ENCODE assay signal across 1 cellular context in genomic region chr5:14143843-14144585, GRCh38.
A peak's percentile ranks its signal among the peaks of the same experiment; 100 is the strongest.
TF ChIP-seq lines count a peak whose summit lies in the region.

No MANE protein-coding gene starts in this region.

TF ChIP-seq in HepG2, 621 proteins besides CTCF, POLR2A, EP300 and RAD21 (continued from another document and continues in another):
- TF ChIP-seq, protein P1, sequence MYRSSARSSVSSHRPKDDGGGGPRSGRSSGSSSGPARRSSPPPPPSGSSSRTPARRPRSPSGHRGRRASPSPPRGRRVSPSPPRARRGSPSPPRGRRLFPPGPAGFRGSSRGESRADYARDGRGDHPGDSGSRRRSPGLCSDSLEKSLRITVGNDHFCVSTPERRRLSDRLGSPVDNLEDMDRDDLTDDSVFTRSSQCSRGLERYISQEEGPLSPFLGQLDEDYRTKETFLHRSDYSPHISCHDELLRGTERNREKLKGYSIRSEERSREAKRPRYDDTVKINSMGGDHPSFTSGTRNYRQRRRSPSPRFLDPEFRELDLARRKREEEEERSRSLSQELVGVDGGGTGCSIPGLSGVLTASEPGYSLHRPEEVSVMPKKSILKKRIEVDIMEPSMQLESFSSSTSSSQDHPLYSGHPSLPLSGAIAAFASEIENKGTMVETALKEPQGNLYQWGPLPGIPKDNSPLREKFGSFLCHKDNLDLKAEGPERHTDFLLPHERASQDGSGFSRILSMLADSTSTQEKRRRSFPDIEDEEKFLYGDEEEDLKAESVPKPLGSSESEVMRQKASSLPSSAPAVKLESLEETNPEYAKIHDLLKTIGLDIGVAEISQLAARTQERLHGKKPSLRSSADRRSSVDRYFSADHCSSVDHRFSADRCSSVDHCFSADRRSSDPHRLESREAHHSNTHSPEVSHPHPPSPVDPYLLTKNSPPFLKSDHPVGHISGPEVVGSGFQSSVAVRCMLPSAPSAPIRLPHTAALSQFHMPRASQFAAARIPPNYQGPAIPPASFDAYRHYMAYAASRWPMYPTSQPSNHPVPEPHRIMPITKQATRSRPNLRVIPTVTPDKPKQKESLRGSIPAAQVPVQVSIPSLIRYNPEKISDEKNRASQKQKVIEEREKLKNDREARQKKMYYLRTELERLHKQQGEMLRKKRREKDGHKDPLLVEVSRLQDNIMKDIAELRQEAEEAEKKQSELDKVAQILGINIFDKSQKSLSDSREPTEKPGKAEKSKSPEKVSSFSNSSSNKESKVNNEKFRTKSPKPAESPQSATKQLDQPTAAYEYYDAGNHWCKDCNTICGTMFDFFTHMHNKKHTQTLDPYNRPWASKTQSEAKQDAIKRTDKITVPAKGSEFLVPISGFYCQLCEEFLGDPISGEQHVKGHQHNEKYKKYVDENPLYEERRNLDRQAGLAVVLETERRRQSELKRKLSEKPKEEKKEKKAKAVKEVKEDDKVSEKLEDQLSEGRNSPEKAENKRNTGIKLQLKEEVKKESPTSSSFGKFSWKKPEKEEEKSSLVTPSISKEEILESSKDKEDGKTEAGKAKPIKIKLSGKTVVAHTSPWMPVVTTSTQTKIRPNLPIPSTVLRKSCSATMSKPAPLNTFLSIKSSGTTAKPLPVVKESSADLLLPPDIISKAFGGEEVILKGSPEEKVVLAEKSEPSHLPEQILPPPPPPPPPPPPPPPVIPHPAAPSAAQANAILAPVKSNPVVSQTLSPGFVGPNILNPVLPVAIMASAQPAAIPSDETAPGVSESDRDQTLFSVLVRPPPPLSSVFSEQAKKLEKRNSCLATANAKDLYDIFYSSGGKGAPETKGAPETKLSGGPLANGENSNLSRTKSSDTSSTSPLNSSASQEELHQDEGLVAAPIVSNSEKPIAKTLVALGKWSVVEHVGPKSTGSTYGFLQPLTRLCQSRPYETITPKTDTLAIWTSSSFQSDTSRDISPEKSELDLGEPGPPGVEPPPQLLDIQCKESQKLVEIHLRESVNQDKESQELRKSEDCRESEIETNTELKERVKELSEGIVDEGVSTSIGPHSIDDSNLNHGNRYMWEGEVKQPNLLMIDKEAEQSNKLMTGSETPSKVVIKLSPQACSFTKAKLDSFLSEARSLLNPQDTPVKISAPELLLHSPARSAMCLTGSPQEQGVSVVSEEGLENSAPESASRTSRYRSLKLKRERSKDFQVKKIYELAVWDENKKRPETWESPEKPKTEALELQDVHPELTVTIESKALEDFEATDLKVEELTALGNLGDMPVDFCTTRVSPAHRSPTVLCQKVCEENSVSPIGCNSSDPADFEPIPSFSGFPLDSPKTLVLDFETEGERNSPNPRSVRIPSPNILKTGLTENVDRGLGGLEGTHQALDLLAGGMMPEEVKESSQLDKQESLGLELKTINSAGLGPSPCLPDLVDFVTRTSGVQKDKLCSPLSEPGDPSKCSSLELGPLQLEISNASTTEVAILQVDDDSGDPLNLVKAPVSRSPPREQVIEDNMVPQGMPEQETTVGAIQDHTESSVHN (CRISPR knock-in tag; IDR thresholded peaks at IDR 0.05), result no peak
- TF ChIP-seq SAFB2 (CRISPR knock-in tag; IDR thresholded peaks at IDR 0.05; ENCODE audit: borderline replicate concordance, low read depth), result no peak
- TF ChIP-seq ZNF614 (CRISPR knock-in tag; IDR thresholded peaks at IDR 0.05; ENCODE audit: borderline replicate concordance), result no peak
- TF ChIP-seq ZNF567 (CRISPR knock-in tag; IDR thresholded peaks at IDR 0.05; ENCODE audit: borderline replicate concordance), result no peak
- TF ChIP-seq HNRNPK (IDR thresholded peaks at IDR 0.05; ENCODE audit: low read depth, low read length, poor library complexity, severe bottlenecking), result peak; percentile 18
- TF ChIP-seq ZNF737 (CRISPR knock-in tag; IDR thresholded peaks at IDR 0.05; ENCODE audit: borderline replicate concordance), result no peak
- TF ChIP-seq ZNF296 (CRISPR knock-in tag; conservative IDR thresholded peaks at IDR 0.05), result no peak
- TF ChIP-seq ELF1 (CRISPR knock-in tag; IDR thresholded peaks at IDR 0.05), result no peak
- no peak for TF ChIP-seq SMAD1 (CRISPR knock-in tag; IDR thresholded peaks at IDR 0.05; ENCODE audit: borderline replicate concordance, low read depth)
- no peak for TF ChIP-seq ZNF143 (CRISPR knock-in tag; IDR thresholded peaks at IDR 0.05)
- no peak for TF ChIP-seq PAWR (CRISPR knock-in tag; IDR thresholded peaks at IDR 0.05; ENCODE audit: borderline replicate concordance)
- TF ChIP-seq ZBTB33 (CRISPR knock-in tag; IDR thresholded peaks at IDR 0.05), result no peak
- TF ChIP-seq JDP2 (CRISPR knock-in tag; IDR thresholded peaks at IDR 0.05; ENCODE audit: borderline replicate concordance), result no peak
- TF ChIP-seq KMT2A (CRISPR knock-in tag; IDR thresholded peaks at IDR 0.05), result 0 out of 2 replicates have a peak, but pooled peaks have one; percentile 36
- TF ChIP-seq ZNF234 (CRISPR knock-in tag; conservative IDR thresholded peaks at IDR 0.05), result no peak
- TF ChIP-seq SP1 (IDR thresholded peaks at IDR 0.05), result no peak
- no peak for TF ChIP-seq SP1 (CRISPR knock-in tag; IDR thresholded peaks at IDR 0.05)
- TF ChIP-seq KAT8 (CRISPR knock-in tag; IDR thresholded peaks at IDR 0.05), result no peak
- TF ChIP-seq ZNF800 (CRISPR knock-in tag; IDR thresholded peaks at IDR 0.05), result peak; percentile 71; the same call in 1 of the 2 replicates
- TF ChIP-seq RFX1 (IDR thresholded peaks at IDR 0.05), result no peak
- no peak for TF ChIP-seq TIGD3 (CRISPR knock-in tag; IDR thresholded peaks at IDR 0.05; ENCODE audit: borderline replicate concordance)
- TF ChIP-seq ZSCAN29 (CRISPR knock-in tag; conservative IDR thresholded peaks at IDR 0.05), result 0 out of 2 replicates have a peak, but pooled peaks have one; percentile 39
- TF ChIP-seq, protein P2, sequence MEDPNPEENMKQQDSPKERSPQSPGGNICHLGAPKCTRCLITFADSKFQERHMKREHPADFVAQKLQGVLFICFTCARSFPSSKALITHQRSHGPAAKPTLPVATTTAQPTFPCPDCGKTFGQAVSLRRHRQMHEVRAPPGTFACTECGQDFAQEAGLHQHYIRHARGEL (CRISPR knock-in tag; IDR thresholded peaks at IDR 0.05), result no peak
- TF ChIP-seq ARNT2 (CRISPR knock-in tag; IDR thresholded peaks at IDR 0.05; ENCODE audit: low read depth), result 0 out of 2 replicates have a peak, but pooled peaks have one; percentile 21
- TF ChIP-seq ZBTB39 (CRISPR knock-in tag; IDR thresholded peaks at IDR 0.05), result no peak
- TF ChIP-seq ZMAT5 (CRISPR knock-in tag; IDR thresholded peaks at IDR 0.05; ENCODE audit: borderline replicate concordance, low read depth), result no peak
- no peak for TF ChIP-seq ZNF724P (CRISPR knock-in tag; IDR thresholded peaks at IDR 0.05; ENCODE audit: borderline replicate concordance)
- TF ChIP-seq ZNF546 (CRISPR knock-in tag; conservative IDR thresholded peaks at IDR 0.05), result no peak
- 0 out of 2 replicates have a peak, but pooled peaks have one; percentile 35 for TF ChIP-seq POLR2G (IDR thresholded peaks at IDR 0.05; ENCODE audit: low read depth, low read length)
- no peak for TF ChIP-seq KDM4B (CRISPR knock-in tag; IDR thresholded peaks at IDR 0.05)
- no peak for TF ChIP-seq ZNF839 (CRISPR knock-in tag; IDR thresholded peaks at IDR 0.05; ENCODE audit: borderline replicate concordance)
- no peak for TF ChIP-seq TGIF2 (CRISPR knock-in tag; IDR thresholded peaks at IDR 0.05)
- TF ChIP-seq MLLT10 (CRISPR knock-in tag; IDR thresholded peaks at IDR 0.05), result no peak
- TF ChIP-seq ZNF883 (CRISPR knock-in tag; IDR thresholded peaks at IDR 0.05; ENCODE audit: not compliant biosample characterization), result no peak
- TF ChIP-seq EED (CRISPR knock-in tag; IDR thresholded peaks at IDR 0.05), result no peak
- TF ChIP-seq ZNF704 (CRISPR knock-in tag; IDR thresholded peaks at IDR 0.05; ENCODE audit: borderline replicate concordance), result 0 out of 2 replicates have a peak, but pooled peaks have one; percentile 31
- no peak for TF ChIP-seq ZNF235 (CRISPR knock-in tag; IDR thresholded peaks at IDR 0.05; ENCODE audit: borderline replicate concordance)
- TF ChIP-seq POGK (CRISPR knock-in tag; conservative IDR thresholded peaks at IDR 0.05), result no peak
- TF ChIP-seq NR2F2 (IDR thresholded peaks at IDR 0.05; ENCODE audit: borderline replicate concordance, low read depth), result no peak
- no peak for TF ChIP-seq KDM2A (CRISPR knock-in tag; IDR thresholded peaks at IDR 0.05; ENCODE audit: borderline replicate concordance, low read depth)
- TF ChIP-seq SRSF1 (optimal IDR thresholded peaks at IDR 0.05; ENCODE audit: low read depth, low read length), result no peak
- no peak for TF ChIP-seq ZNF678 (CRISPR knock-in tag; IDR thresholded peaks at IDR 0.05)
